30 cellular contexts compared by ENCODE assay signal in genomic region chr10:71460615-71461014, GRCh38.
"Had no signal": no experiment of that assay in that cellular context is flagged by ENCODE, and none has a peak within 500 bp of the region (broad histone marks: within the 10 kb centered on the region; RNA-seq: fewer than 3 reads in every experiment).

No MANE protein-coding gene starts in this region.

- H3K9me3 ChIP-seq: pancreas, psoas muscle, spleen, suprapubic skin, testis, tibial artery, transverse colon, upper lobe of right lung, uterus had no signal

- H3K4me3 Mint-ChIP-seq: naive thymus-derived CD4-positive, alpha-beta T cell; natural killer cell; nephron; stimulated activated memory B cell treated with anti-CD40 and anti-IgM and Interleukin-4, amounts not matched to agents 10 μg/mL and 1 μg/mL and 100 μg/mL, for 72 hours; stimulated activated naive CD8-positive, alpha-beta T cell treated with anti-CD3 and anti-CD28 coated beads, Interleukin-15, amount 100 ng/mL, for 72 hours; type B pancreatic cell had no signal

- H3K27ac Mint-ChIP-seq: naive thymus-derived CD4-positive, alpha-beta T cell; natural killer cell; nephron; progenitor cell of endocrine pancreas; stimulated activated memory B cell treated with anti-CD40 and anti-IgM and Interleukin-4, amounts not matched to agents 10 μg/mL and 1 μg/mL and 100 μg/mL, for 72 hours; stimulated activated naive CD8-positive, alpha-beta T cell treated with anti-CD3 and anti-CD28 coated beads, Interleukin-15, amount 100 ng/mL, for 72 hours; type B pancreatic cell had no signal

- H3K36me3 ChIP-seq: pancreas, spleen, suprapubic skin, tibial artery, transverse colon, upper lobe of right lung, uterus had no signal

- H3K27ac ChIP-seq: pancreas, psoas muscle, skin epidermis, spleen, suprapubic skin, testis, tibial artery, transverse colon, upper lobe of right lung, uterus had no signal

- DNase-seq: naive thymus-derived CD4-positive, alpha-beta T cell; natural killer cell; occipital lobe; pancreas; posterior cingulate gyrus; psoas muscle; right cardiac atrium; spleen; stimulated activated CD4-positive, alpha-beta T cell treated with anti-CD3 and anti-CD28 coated beads, Interleukin-12 subunit alpha, Interleukin-12 subunit beta, amount 100 ng/mL, for 4 hours; stimulated activated CD4-positive, alpha-beta T cell treated with anti-CD3 and anti-CD28 coated beads, Interleukin-1b, Interleukin-23, amount 100 ng/mL, for 48 hours; stimulated activated CD4-positive, alpha-beta T cell treated with anti-CD3 and anti-CD28 coated beads, Interleukin-4, amount 100 ng/mL, for 1 hour; stimulated activated CD4-positive, alpha-beta T cell treated with anti-CD3 and anti-CD28 coated beads, Interleukin-4, amount 100 ng/mL, for 4 hours; stimulated activated CD8-positive, alpha-beta memory T cell treated with anti-CD3 and anti-CD28 coated beads, Interleukin-4, amount 100 ng/mL, for 48 hours; stimulated activated naive CD4-positive, alpha-beta T cell; stimulated activated naive CD8-positive, alpha-beta T cell treated with anti-CD3 and anti-CD28 coated beads, Interleukin-15, amount 100 ng/mL, for 72 hours; stimulated activated naive CD8-positive, alpha-beta T cell treated with anti-CD3 and anti-CD28 coated beads, Interleukin-15, Interleukin-2, amounts not matched to agents 100 U/mL and 50 U/mL, for 24 hours; substantia nigra; testis; tibial artery; transverse colon; upper lobe of right lung; uterus had no signal

- H3K27me3 ChIP-seq: pancreas, testis, transverse colon, upper lobe of right lung, uterus had no signal

- H3K4me1 ChIP-seq: pancreas, psoas muscle, spleen, suprapubic skin, testis, tibial artery, transverse colon, upper lobe of right lung, uterus had no signal

- H3K4me3 ChIP-seq: pancreas, psoas muscle, skin epidermis, smooth muscle cell, spleen, suprapubic skin, testis, tibial artery, transverse colon, upper lobe of right lung, uterus had no signal

- H3K4me1 Mint-ChIP-seq: natural killer cell; stimulated activated memory B cell treated with anti-CD40 and anti-IgM and Interleukin-4, amounts not matched to agents 10 μg/mL and 1 μg/mL and 100 μg/mL, for 72 hours; stimulated activated naive CD8-positive, alpha-beta T cell treated with anti-CD3 and anti-CD28 coated beads, Interleukin-15, amount 100 ng/mL, for 72 hours had no signal

- ATAC-seq: naive thymus-derived CD4-positive, alpha-beta T cell; natural killer cell; pancreas; psoas muscle; right cardiac atrium; sciatic nerve; stimulated activated memory B cell treated with anti-CD40 and anti-IgM and Interleukin-4, amounts not matched to agents 10 μg/mL and 1 μg/mL and 100 μg/mL, for 72 hours; stimulated activated naive CD8-positive, alpha-beta T cell treated with anti-CD3 and anti-CD28 coated beads, Interleukin-15, amount 100 ng/mL, for 72 hours; stimulated activated naive CD8-positive, alpha-beta T cell treated with anti-CD3 and anti-CD28 coated beads, Interleukin-15, Interleukin-2, amounts not matched to agents 100 U/mL and 50 U/mL, for 24 hours; upper lobe of right lung had no signal

- H3K36me3 Mint-ChIP-seq: naive thymus-derived CD4-positive, alpha-beta T cell; natural killer cell; stimulated activated memory B cell treated with anti-CD40 and anti-IgM and Interleukin-4, amounts not matched to agents 10 μg/mL and 1 μg/mL and 100 μg/mL, for 72 hours; type B pancreatic cell had no signal

- H3K4me2 ChIP-seq: smooth muscle cell had no signal

- FAIRE-seq: pancreas had no signal

- H3K9me3 Mint-ChIP-seq: naive thymus-derived CD4-positive, alpha-beta T cell; natural killer cell; nephron; stimulated activated memory B cell treated with anti-CD40 and anti-IgM and Interleukin-4, amounts not matched to agents 10 μg/mL and 1 μg/mL and 100 μg/mL, for 72 hours; stimulated activated naive CD8-positive, alpha-beta T cell treated with anti-CD3 and anti-CD28 coated beads, Interleukin-15, amount 100 ng/mL, for 72 hours; type B pancreatic cell had no signal
